Comparison of ENCODE assay signal across 34 cellular contexts in the genomic region with DNA sequence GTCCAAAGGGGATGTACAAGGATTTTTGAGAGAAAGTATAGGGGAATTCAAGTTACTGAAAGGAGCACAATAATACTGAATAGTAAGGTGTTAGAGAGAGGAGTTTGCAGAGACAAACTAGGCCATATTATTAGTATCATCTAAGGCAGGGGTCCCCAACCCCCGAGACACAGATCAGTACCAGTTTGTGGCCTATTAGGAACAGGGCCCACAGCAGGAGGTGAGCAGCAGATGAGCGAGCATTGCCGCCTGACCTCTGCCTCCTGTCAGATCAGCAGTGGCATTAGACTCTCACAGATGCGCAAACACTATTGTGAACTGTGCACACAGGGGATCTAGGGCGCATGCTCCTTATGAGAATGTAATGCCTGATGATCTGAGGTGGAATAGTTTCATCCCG. TPM values are rescaled to one million over a fixed set of nuclear protein-coding genes. Genes with fewer than 3 reads are reported as not detected.
"Had no signal": no experiment of that assay in that cellular context is flagged by ENCODE, and none has a peak within 500 bp of the region (broad histone marks: within the 10 kb centered on the region; RNA-seq: fewer than 3 reads in every experiment).

No MANE protein-coding gene starts in this region.

- H3K4me1 ChIP-seq: adrenal gland, body of pancreas, esophagus squamous epithelium, gastroesophageal sphincter had no signal

- FAIRE-seq: colon had no signal

- H3K9me3 Mint-ChIP-seq: activated B cell treated with CpG ODN at 0.5 μM for 24 hours; activated CD8-positive, alpha-beta T cell treated with anti-CD3 and anti-CD28 coated beads for 36 hours; activated naive CD4-positive, alpha-beta T cell treated with anti-CD3 and anti-CD28 coated beads for 36 hours; activated naive CD4-positive, alpha-beta T cell treated with anti-CD3 and anti-CD28 coated beads, Interleukin-2, amount 50 U/mL, for 24 hours; activated naive CD8-positive, alpha-beta T cell treated with anti-CD3 and anti-CD28 coated beads for 36 hours; activated naive CD8-positive, alpha-beta T cell treated with anti-CD3 and anti-CD28 coated beads, Interleukin-2, amount 50 U/mL, for 24 hours; activated T-cell treated with anti-CD3 and anti-CD28 coated beads, Interleukin-2, amount 50 U/mL, for 4 hours; activated T-helper 17 cell treated with anti-CD3 and anti-CD28 coated beads, Interleukin-2, amount 50 U/mL, for 72 hours; T-helper 2 cell treated with Interferon-gamma antibody and Interleukin-4, amounts not matched to agents 5 μg/mL and 100 μg/mL, for 36 hours had no signal

- H3K27ac ChIP-seq: adrenal gland, body of pancreas, esophagus squamous epithelium, gastroesophageal sphincter, WERI-Rb-1 had no signal

- H3K36me3 ChIP-seq: adrenal gland, esophagus squamous epithelium, gastroesophageal sphincter, WERI-Rb-1 had no signal

- H3K27ac Mint-ChIP-seq: activated B cell treated with CpG ODN at 0.5 μM for 24 hours; activated CD8-positive, alpha-beta T cell treated with anti-CD3 and anti-CD28 coated beads for 36 hours; activated naive CD4-positive, alpha-beta T cell treated with anti-CD3 and anti-CD28 coated beads for 36 hours; activated naive CD4-positive, alpha-beta T cell treated with anti-CD3 and anti-CD28 coated beads, Interleukin-2, amount 50 U/mL, for 24 hours; activated naive CD8-positive, alpha-beta T cell treated with anti-CD3 and anti-CD28 coated beads for 36 hours; activated naive CD8-positive, alpha-beta T cell treated with anti-CD3 and anti-CD28 coated beads, Interleukin-2, amount 50 U/mL, for 24 hours; activated T-helper 17 cell treated with anti-CD3 and anti-CD28 coated beads, Interleukin-2, amount 50 U/mL, for 72 hours; effector memory CD8-positive, alpha-beta T cell; T-helper 17 cell; T-helper 2 cell treated with Interferon-gamma antibody and Interleukin-4, amounts not matched to agents 5 μg/mL and 100 μg/mL, for 36 hours had no signal

- DNase-seq: activated B cell treated with CpG ODN at 0.5 μM for 24 hours; activated CD4-positive, alpha-beta T cell treated with anti-CD3 and anti-CD28 coated beads for 48 hours; activated CD4-positive, alpha-beta T cell treated with anti-CD3 and anti-CD28 coated beads, Interleukin-2, amount 50 U/mL, for 1 hour; activated CD4-positive, alpha-beta T cell treated with anti-CD3 and anti-CD28 coated beads, Interleukin-2, amount 50 U/mL, for 48 hours; activated CD8-positive, alpha-beta memory T cell treated with anti-CD3 and anti-CD28 coated beads for 24 hours; activated CD8-positive, alpha-beta T cell treated with anti-CD3 and anti-CD28 coated beads for 36 hours; activated effector memory CD4-positive, alpha-beta T cell treated with anti-CD3 and anti-CD28 coated beads, Interleukin-2, amount 50 U/mL, for 16 hours; activated naive CD4-positive, alpha-beta T cell treated with anti-CD3 and anti-CD28 coated beads for 36 hours; activated naive CD8-positive, alpha-beta T cell treated with anti-CD3 and anti-CD28 coated beads for 36 hours; activated naive CD8-positive, alpha-beta T cell treated with anti-CD3 and anti-CD28 coated beads, Interleukin-2, amount 50 U/mL, for 24 hours; activated T-cell treated with anti-CD3 and anti-CD28 coated beads, Interleukin-2, amount 50 U/mL, for 4 hours; adrenal gland; amygdala; aorta; body of pancreas; caudate nucleus; cortex of kidney; dermis blood vessel endothelial cell; effector CD4-positive, alpha-beta T cell; effector memory CD8-positive, alpha-beta T cell; erythroblast; esophagus squamous epithelium; foreskin melanocyte; T-helper 1 cell; T-helper 17 cell; T1000; WERI-Rb-1 had no signal

- H3K27me3 Mint-ChIP-seq: activated CD8-positive, alpha-beta T cell treated with anti-CD3 and anti-CD28 coated beads for 36 hours; T-helper 17 cell had no signal

- H3K4me3 ChIP-seq: adrenal gland, body of pancreas, esophagus squamous epithelium, gastroesophageal sphincter had no signal

- ATAC-seq: activated CD4-positive, CD25-positive, alpha-beta regulatory T cell treated with anti-CD3 and anti-CD28 coated beads, Interleukin-2, amount 50 U/mL, for 24 hours; activated CD8-positive, alpha-beta T cell treated with anti-CD3 and anti-CD28 coated beads for 36 hours; activated naive CD8-positive, alpha-beta T cell treated with anti-CD3 and anti-CD28 coated beads, Interleukin-2, amount 50 U/mL, for 24 hours; activated T-cell treated with anti-CD3 and anti-CD28 coated beads, Interleukin-2, amount 50 U/mL, for 4 hours; activated T-helper 17 cell treated with anti-CD3 and anti-CD28 coated beads, Interleukin-2, amount 50 U/mL, for 72 hours; body of pancreas; effector memory CD8-positive, alpha-beta T cell; gastroesophageal sphincter; T-helper 17 cell had no signal

- H3K27me3 ChIP-seq: adrenal gland, body of pancreas, esophagus squamous epithelium had no signal

- H3K36me3 Mint-ChIP-seq: activated naive CD4-positive, alpha-beta T cell treated with anti-CD3 and anti-CD28 coated beads, Interleukin-2, amount 50 U/mL, for 24 hours; activated naive CD8-positive, alpha-beta T cell treated with anti-CD3 and anti-CD28 coated beads for 36 hours had no signal

- H3K9me3 ChIP-seq: adrenal gland, body of pancreas, esophagus squamous epithelium, gastroesophageal sphincter had no signal

- H3K4me3 Mint-ChIP-seq: activated B cell treated with CpG ODN at 0.5 μM for 24 hours; activated CD8-positive, alpha-beta T cell treated with anti-CD3 and anti-CD28 coated beads for 36 hours; activated naive CD4-positive, alpha-beta T cell treated with anti-CD3 and anti-CD28 coated beads for 36 hours; activated naive CD4-positive, alpha-beta T cell treated with anti-CD3 and anti-CD28 coated beads, Interleukin-2, amount 50 U/mL, for 24 hours; activated naive CD8-positive, alpha-beta T cell treated with anti-CD3 and anti-CD28 coated beads for 36 hours; activated naive CD8-positive, alpha-beta T cell treated with anti-CD3 and anti-CD28 coated beads, Interleukin-2, amount 50 U/mL, for 24 hours; activated T-cell treated with anti-CD3 and anti-CD28 coated beads, Interleukin-2, amount 50 U/mL, for 4 hours; activated T-helper 17 cell treated with anti-CD3 and anti-CD28 coated beads, Interleukin-2, amount 50 U/mL, for 72 hours; effector memory CD8-positive, alpha-beta T cell; T-helper 17 cell; T-helper 2 cell treated with Interferon-gamma antibody and Interleukin-4, amounts not matched to agents 5 μg/mL and 100 μg/mL, for 36 hours had no signal

- H3K4me1 Mint-ChIP-seq: activated B cell treated with CpG ODN at 0.5 μM for 24 hours; activated naive CD4-positive, alpha-beta T cell treated with anti-CD3 and anti-CD28 coated beads, Interleukin-2, amount 50 U/mL, for 24 hours; activated naive CD8-positive, alpha-beta T cell treated with anti-CD3 and anti-CD28 coated beads for 36 hours; activated naive CD8-positive, alpha-beta T cell treated with anti-CD3 and anti-CD28 coated beads, Interleukin-2, amount 50 U/mL, for 24 hours; activated T-helper 17 cell treated with anti-CD3 and anti-CD28 coated beads, Interleukin-2, amount 50 U/mL, for 72 hours; T-helper 17 cell had no signal

RNA-seq across cellular contexts. Expression of gene TMEM200C, which starts 41.8 kb away (rescaled TPM):
- total RNA-seq: activated B cell treated with CpG ODN at 0.5 μM for 24 hours; activated CD8-positive, alpha-beta T cell treated with anti-CD3 and anti-CD28 coated beads for 36 hours; activated naive CD4-positive, alpha-beta T cell treated with anti-CD3 and anti-CD28 coated beads for 36 hours; activated naive CD8-positive, alpha-beta T cell treated with anti-CD3 and anti-CD28 coated beads for 36 hours; activated T-cell treated with anti-CD3 and anti-CD28 coated beads, Interleukin-2, amount 50 U/mL, for 4 hours; activated T-helper 17 cell treated with anti-CD3 and anti-CD28 coated beads, Interleukin-2, amount 50 U/mL, for 72 hours; dermis blood vessel endothelial cell; fibroblast of villous mesenchyme; T-helper 17 cell had no signal
